Comparison of ENCODE assay signal across 8 cellular contexts in the genomic region with DNA sequence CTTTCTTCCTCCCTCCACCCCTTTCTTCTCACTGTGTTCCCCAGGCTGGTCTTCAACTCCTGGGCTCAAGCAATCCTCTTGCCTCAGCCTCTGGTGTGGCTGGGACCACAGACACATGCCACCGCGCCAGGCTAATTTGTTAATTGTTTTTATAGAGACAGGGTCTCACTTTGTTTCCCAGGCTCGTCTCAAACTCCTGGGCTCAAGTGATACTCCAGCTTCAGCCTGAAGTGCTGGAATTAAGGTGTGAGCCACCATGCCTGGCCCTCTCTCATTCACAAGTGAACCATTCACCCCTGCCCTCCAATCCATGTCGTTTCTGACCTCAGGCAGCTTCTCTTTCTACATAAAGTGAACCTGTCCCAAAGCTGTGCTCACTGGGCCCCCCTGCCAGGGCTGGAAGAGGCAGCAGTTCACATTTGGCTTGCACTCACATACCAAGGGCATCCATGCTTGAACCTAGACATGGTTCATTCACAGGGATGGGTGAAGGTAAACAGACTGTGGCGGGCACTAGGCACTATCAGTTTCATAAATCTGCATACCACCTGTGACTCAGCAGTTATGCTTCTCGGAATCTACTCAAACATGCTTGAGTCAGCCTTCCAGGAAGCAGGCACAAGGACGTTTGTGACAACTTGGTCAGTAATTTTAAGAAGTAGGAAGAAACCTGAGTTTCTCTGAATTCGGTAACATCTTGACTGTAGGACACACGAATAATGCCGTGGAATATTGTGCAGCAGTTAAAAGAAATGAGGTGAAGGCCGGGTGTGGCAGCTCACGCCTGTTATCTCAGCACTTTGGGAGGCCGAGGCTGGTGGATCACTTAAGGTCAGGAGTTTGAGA. TPM values are rescaled to one million over a fixed set of nuclear protein-coding genes. Genes with fewer than 3 reads are reported as not detected.
DNase-seq lines count a peak whose midpoint lies in the region; ATAC-seq and TF ChIP-seq lines count a peak whose summit lies in the region.

No MANE protein-coding gene starts in this region.

- H3K79me2 ChIP-seq in DND-41 (ENCODE audit: insufficient read depth, low read length), result no peaks in the 10 kb centered on the region

- TF ChIP-seq CTCF in DND-41 (IDR thresholded peaks at IDR 0.05; ENCODE audit: borderline replicate concordance, extremely low read depth, low read length, poor library complexity, severe bottlenecking), result no peak
- no peak for TF ChIP-seq CTCF in BE2C (IDR thresholded peaks at IDR 0.05; ENCODE audit: low read depth, low read length)

- H3K27me3 ChIP-seq in DND-41 (ENCODE audit: insufficient read depth, low read length, poor library complexity), result no peaks in the 10 kb centered on the region
- no peaks in the 10 kb centered on the region for H3K27me3 ChIP-seq in skeletal muscle satellite cell (ENCODE audit: control insufficient read depth, insufficient read depth, low read length)
- H3K27me3 ChIP-seq in BE2C, result no peaks in the 10 kb centered on the region

- H2AFZ ChIP-seq in DND-41 (ENCODE audit: low read depth, low read length), result no peak overlapping the region

- H3K9ac ChIP-seq in DND-41 (ENCODE audit: low read depth, low read length), result 0 out of 2 replicates have a peak overlapping the region, but pooled peaks have one; percentile 0
- H3K9ac ChIP-seq in skeletal muscle satellite cell (ENCODE audit: low read depth, low read length), result peak overlapping the region; percentile 39

- ATAC-seq in DND-41 (ENCODE audit: insufficient read depth, low read depth), result peak; percentile 93

- H3K4me2 ChIP-seq in DND-41 (ENCODE audit: insufficient read depth, low read length) (peak overlapping the region; percentile 41), skeletal muscle satellite cell (ENCODE audit: low read length) (peak overlapping the region; percentile 72)

- peak; percentile 84 for DNase-seq in DND-41
- peak; percentile 87 for DNase-seq in HCEC 1CT
- DNase-seq in NCI-H69 (lab: John Stamatoyannopoulos, UW), result peak; percentile 85
- DNase-seq in activated CD8-positive, alpha-beta memory T cell treated with anti-CD3 and anti-CD28 coated beads for 24 hours, result peak; percentile 79
- DNase-seq in fibroblast of peridontal ligament (ENCODE audit: extremely low read depth), result peak; percentile 91
- DNase-seq in BE2C, result no peak
- DNase-seq in NCI-H2227 treated with DMSO at 0.1 percent for 48 hours (lab: John Stamatoyannopoulos, UW), result no peak

- peak overlapping the region; percentile 75 for H3K27ac ChIP-seq in DND-41 (ENCODE audit: low read length)

- no peaks in the 10 kb centered on the region for H3K36me3 ChIP-seq in DND-41 (ENCODE audit: insufficient read depth, low read length)
- H3K36me3 ChIP-seq in skeletal muscle satellite cell (ENCODE audit: insufficient read depth, low read length), result peaks cover 5% of the 10 kb centered on the region
- no peaks in the 10 kb centered on the region for H3K36me3 ChIP-seq in BE2C

- H4K20me1 ChIP-seq in DND-41 (ENCODE audit: insufficient read depth, low read length), result no peaks in the 10 kb centered on the region

- no peak overlapping the region for H3K4me3 ChIP-seq in DND-41 (ENCODE audit: low read depth in 1 of 2, low read length in 2 of 2)
- peak overlapping the region; percentile 37 for H3K4me3 ChIP-seq in skeletal muscle satellite cell (ENCODE audit: low read length)
- H3K4me3 ChIP-seq in BE2C (ENCODE audit: low read depth, low read length), result no peak overlapping the region

- H3K4me1 ChIP-seq in DND-41 (ENCODE audit: insufficient read depth, low read length), result peaks cover 24% of the 10 kb centered on the region
- H3K4me1 ChIP-seq in skeletal muscle satellite cell (ENCODE audit: control insufficient read depth, insufficient read depth, low read length), result peaks cover 26% of the 10 kb centered on the region
- no peaks in the 10 kb centered on the region; the same call in none of the 2 replicates for H3K4me1 ChIP-seq in BE2C

- H3K9me3 ChIP-seq in DND-41 (ENCODE audit: insufficient read depth, low read length, severe bottlenecking) (no peaks in the 10 kb centered on the region), skeletal muscle satellite cell (replicated peaks; ENCODE audit: low read length) (no peaks in the 10 kb centered on the region), BE2C (no peaks in the 10 kb centered on the region)

RNA-seq across cellular contexts. Expression of a gene that starts 6.0 kb away (rescaled TPM):
- 54.8 and 70.7 TPM in 2 replicates for total RNA-seq in skeletal muscle satellite cell (2012; rRNA removed)
- polyA plus RNA-seq in BE2C (2012; ENCODE audit: insufficient read depth, insufficient read length, low read depth), result 37.4 TPM

RNA-seq across cellular contexts. Expression of a gene that starts 34.4 kb away (rescaled TPM):
- 6.3 and 8.5 TPM in 2 replicates for total RNA-seq in skeletal muscle satellite cell (2012; rRNA removed)
- 31.9 TPM for polyA plus RNA-seq in BE2C (2012; ENCODE audit: insufficient read depth, insufficient read length, low read depth)

RNA-seq across cellular contexts. Expression of a gene that starts 34.5 kb away (rescaled TPM):
- 11.4 and 17.5 TPM in 2 replicates for total RNA-seq in skeletal muscle satellite cell (2012; rRNA removed)
- polyA plus RNA-seq in BE2C (2012; ENCODE audit: insufficient read depth, insufficient read length, low read depth), result 39.3 TPM

Comparison
In these comparisons a context has a peak if more than half of its experiments do, and no peak if none do; other contexts are left out.
1. DNase-seq: peak in DND-41 (single experiment), HCEC 1CT (single experiment), NCI-H69 (single experiment), activated CD8-positive, alpha-beta memory T cell treated with anti-CD3 and anti-CD28 coated beads for 24 hours (single experiment) and fibroblast of peridontal ligament (single experiment); none in BE2C (single experiment) and NCI-H2227 treated with DMSO at 0.1 percent for 48 hours (single experiment).